16 cellular contexts compared by ENCODE assay signal in genomic region chr3:187964759-187965158, GRCh38.
A peak's percentile ranks its signal among the peaks of the same experiment; 100 is the strongest.
DNase-seq lines count a peak whose midpoint lies in the region; ATAC-seq and TF ChIP-seq lines count a peak whose summit lies in the region.
"Had no signal": no experiment of that assay in that cellular context is flagged by ENCODE, and none has a peak within 500 bp of the region (broad histone marks: within the 10 kb centered on the region; RNA-seq: fewer than 3 reads in every experiment).

No MANE protein-coding gene starts in this region.

- H3K27ac ChIP-seq in BLaER1 (peak overlapping the region; percentile 92), DOHH2 (ENCODE audit: low read depth, low read length) (peak overlapping the region; percentile 99), PC-9 (no peak overlapping the region), psoas muscle (peak overlapping the region; percentile 89)
- H3K27ac ChIP-seq: KMS-11 had no signal

- H3F3A ChIP-seq in DOHH2 (ENCODE audit: control insufficient read depth, insufficient read depth), result peaks cover 60% of the 10 kb centered on the region
- peaks cover 12% of the 10 kb centered on the region; the same call in 1 of the 2 replicates for H3F3A ChIP-seq in PC-9 (ENCODE audit: insufficient read depth, low read depth)

- CTCF ChIA-PET in PC-9 (lab: Charles Lee), result no interaction called here

- no TSS peak for BruUV-seq in PC-9 (replicated peaks; lab: Mats Ljungman, UMichigan)

- H3K4me1 ChIP-seq in BLaER1, result peaks cover 100% of the 10 kb centered on the region
- H3K4me1 ChIP-seq in DOHH2 (ENCODE audit: control insufficient read depth, low read length), result peaks cover 100% of the 10 kb centered on the region
- H3K4me1 ChIP-seq in PC-9 (replicated peaks; ENCODE audit: insufficient read depth), result peaks cover 55% of the 10 kb centered on the region
- H3K4me1 ChIP-seq in psoas muscle, result peaks cover 29% of the 10 kb centered on the region

- POLR2A ChIA-PET in PC-9 (lab: Charles Lee; ENCODE audit: unreplicated experiment), result no interaction called here

- H3K9me3 ChIP-seq in BLaER1 (no peaks in the 10 kb centered on the region), DOHH2 (ENCODE audit: control insufficient read depth, insufficient read depth, low read length) (no peaks in the 10 kb centered on the region), PC-9 (ENCODE audit: insufficient read depth, low read depth) (no peaks in the 10 kb centered on the region), psoas muscle (no peaks in the 10 kb centered on the region)

- H3K4me2 ChIP-seq in BLaER1, result peak overlapping the region; percentile 79
- peak overlapping the region; percentile 84 for H3K4me2 ChIP-seq in DOHH2 (ENCODE audit: low read length)
- H3K4me2 ChIP-seq in PC-9, result peak overlapping the region; percentile 16
- H3K4me2 ChIP-seq: KMS-11 had no signal

- H3K27me3 ChIP-seq in BLaER1 (no peaks in the 10 kb centered on the region), DOHH2 (ENCODE audit: control insufficient read depth, low read length) (no peaks in the 10 kb centered on the region), PC-9 (ENCODE audit: insufficient read depth, low read depth) (no peaks in the 10 kb centered on the region), psoas muscle (ENCODE audit: insufficient read depth in 3 of 3, low read length in 2 of 3) (no peaks in the 10 kb centered on the region)

- intact Hi-C loops in PC-9 (cut with micrococcal nuclease; ENCODE audit: unreplicated experiment) (no loop called here), psoas muscle (cut with DNase I) (loop anchor here in 1 of 2 donors (10.0 kb wide), 1 partner anchor 380 kb away; no protein-coding TSS in a partner anchor)

- no peaks in the 10 kb centered on the region for H3K9me2 ChIP-seq in DOHH2 (replicated peaks; ENCODE audit: control insufficient read depth, low read length)
- H3K9me2 ChIP-seq in PC-9 (ENCODE audit: insufficient read depth), result 0 out of 2 replicates have a peak, but pooled peaks cover 6% of the 10 kb centered on the region

- no peak overlapping the region; the same call in 1 of the 2 replicates for H3K9ac ChIP-seq in BLaER1
- H3K9ac ChIP-seq: KMS-11 had no signal

- TF ChIP-seq CTCF in DOHH2 (IDR thresholded peaks at IDR 0.05; ENCODE audit: low read depth, low read length, poor library complexity, severe bottlenecking), result no peak
- no peak for TF ChIP-seq CTCF in PC-9 (conservative IDR thresholded peaks at IDR 0.05)
- no peak for TF ChIP-seq CTCF in psoas muscle (IDR thresholded peaks at IDR 0.05)

- peaks cover 33% of the 10 kb centered on the region for H3K79me2 ChIP-seq in DOHH2 (ENCODE audit: control insufficient read depth, low read length)
- H3K79me2 ChIP-seq in PC-9 (ENCODE audit: low read depth), result no peaks in the 10 kb centered on the region

- no peak overlapping the region for H2AFZ ChIP-seq in PC-9

- ATAC-seq in psoas muscle, result no peak
- ATAC-seq: CD8-positive, alpha-beta T cell; GM12878 had no signal

- H3K4me3 ChIP-seq in BLaER1 (no peak overlapping the region), DOHH2 (ENCODE audit: low read length) (peak overlapping the region; percentile 16; the same call in 1 of the 2 replicates), PC-9 (no peak overlapping the region), psoas muscle (no peak overlapping the region)
- H3K4me3 ChIP-seq: GM12878 had no signal

- 95 to 98% (median 96%) methylated on average over 2 of the region's 2 CpGs for WGBS in psoas muscle, 3 donors

- peak in 1 of 2 experiments; percentile 48 for DNase-seq in PC-9
- no peak for DNase-seq in psoas muscle
- DNase-seq in NCI-H524 (lab: John Stamatoyannopoulos, UW), result no peak
- DNase-seq in activated CD4-positive, CD25-positive, alpha-beta regulatory T cell treated with anti-CD3 and anti-CD28 coated beads, Interleukin-2, amount 50 U/mL, for 72 hours, result no peak
- DNase-seq in NCI-H446 (lab: John Stamatoyannopoulos, UW), result no peak
- DNase-seq: CD8-positive, alpha-beta T cell; DND-41; GDM1; HCEC 1CT; MM.1S; NCI-H1930; NCI-H748 treated with DMSO at 0.1 percent for 48 hours had no signal

- H3K36me3 ChIP-seq in BLaER1, result no peaks in the 10 kb centered on the region
- H3K36me3 ChIP-seq in DOHH2 (ENCODE audit: control insufficient read depth, low read length), result peaks cover 72% of the 10 kb centered on the region
- H3K36me3 ChIP-seq in PC-9 (ENCODE audit: low read depth), result no peaks in the 10 kb centered on the region
- no peaks in the 10 kb centered on the region for H3K36me3 ChIP-seq in psoas muscle (ENCODE audit: insufficient read depth in 1 of 2, low read depth in 1 of 2)

- no peaks in the 10 kb centered on the region for H4K20me1 ChIP-seq in BLaER1
- H4K20me1 ChIP-seq in DOHH2 (ENCODE audit: control insufficient read depth, insufficient read depth, low read depth, low read length), result no peaks in the 10 kb centered on the region
- no peaks in the 10 kb centered on the region for H4K20me1 ChIP-seq in PC-9 (ENCODE audit: insufficient read depth)

Comparison
In these comparisons a context has a peak if more than half of its experiments do, and no peak if none do; other contexts are left out.
1. H3K4me2 ChIP-seq: peak in every context shown above with its lines; median percentile 84 in DOHH2; 79 in BLaER1; 16 in PC-9.